Comparison of ENCODE assay signal across 9 cellular contexts in the genomic region with DNA sequence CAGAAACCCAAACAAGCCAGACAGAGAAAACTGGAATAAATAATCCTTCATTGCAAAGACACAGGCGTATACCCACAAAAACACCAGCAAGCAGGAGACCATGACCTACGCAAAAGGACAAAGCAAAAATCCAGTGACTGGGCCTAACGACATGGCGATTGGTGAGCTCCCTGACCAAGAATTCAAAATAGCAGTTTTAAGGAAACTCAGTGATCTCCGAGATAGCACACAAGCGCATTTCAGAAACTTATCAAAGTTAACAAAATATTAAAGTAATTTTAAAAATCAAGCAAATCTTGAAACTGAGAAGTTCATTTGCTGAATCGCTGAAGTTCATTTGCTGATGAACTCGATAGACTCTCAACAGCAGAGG. TPM values are rescaled to one million over a fixed set of nuclear protein-coding genes. Genes with fewer than 3 reads are reported as not detected.
A peak's percentile ranks its signal among the peaks of the same experiment; 100 is the strongest.
DNase-seq lines count a peak whose midpoint lies in the region; ATAC-seq and TF ChIP-seq lines count a peak whose summit lies in the region.
"Had no signal": no experiment of that assay in that cellular context is flagged by ENCODE, and none has a peak within 500 bp of the region (broad histone marks: within the 10 kb centered on the region; RNA-seq: fewer than 3 reads in every experiment).

No MANE protein-coding gene starts in this region.

- intact Hi-C loops in activated CD4-positive, alpha-beta T cell treated with anti-CD3 and anti-CD28 coated beads for 36 hours (cut with DNase I, micrococcal nuclease) = loop anchor here (1.0 to 5.0 kb wide), 3 partner anchors 181 to 195 kb away; no protein-coding TSS in a partner anchor
- intact Hi-C loops in esophagus muscularis mucosa (cut with DNase I) = loop anchor here (2.0 to 5.0 kb wide), 2 partner anchors 182 to 575 kb away; no protein-coding TSS in a partner anchor
- intact Hi-C loops in sigmoid colon (cut with DNase I) = loop anchor here (1.0 to 5.0 kb wide), 2 partner anchors 181 to 575 kb away; no protein-coding TSS in a partner anchor

- H3K4me1 Mint-ChIP-seq in activated CD4-positive, alpha-beta T cell treated with anti-CD3 and anti-CD28 coated beads for 36 hours = peaks cover 10% of the 10 kb centered on the region
- peaks cover 8% of the 10 kb centered on the region for H3K4me1 Mint-ChIP-seq in T-helper 17 cell

- H3K4me3 Mint-ChIP-seq in activated CD4-positive, alpha-beta T cell treated with anti-CD3 and anti-CD28 coated beads for 36 hours = peak overlapping the region; percentile 50
- H3K4me3 Mint-ChIP-seq in T-helper 17 cell = peak overlapping the region; percentile 89

- no peaks in the 10 kb centered on the region for H3K27me3 ChIP-seq in esophagus muscularis mucosa
- no peaks in the 10 kb centered on the region for H3K27me3 ChIP-seq in sigmoid colon

- H3K4me3 ChIP-seq in esophagus muscularis mucosa (peak overlapping the region; percentile 52 to 63 (median 56)), sigmoid colon (peak overlapping the region in 3 of 4 donors; percentile 40 to 50 (median 47))

- 45% methylated on average over 8 of the region's 8 CpGs for WGBS in esophagus muscularis mucosa
- 49 to 50% methylated on average over 8 of the region's 8 CpGs for WGBS in sigmoid colon, 2 donors

- TF ChIP-seq CTCF in esophagus muscularis mucosa (IDR thresholded peaks at IDR 0.05) (no peak), sigmoid colon (IDR thresholded peaks at IDR 0.05) (no peak)

- H3K36me3 Mint-ChIP-seq in activated CD4-positive, alpha-beta T cell treated with anti-CD3 and anti-CD28 coated beads for 36 hours (ENCODE audit: low read depth) = no peaks in the 10 kb centered on the region
- peaks cover 5% of the 10 kb centered on the region for H3K36me3 Mint-ChIP-seq in T-helper 17 cell (ENCODE audit: low read depth)

- H3K9me3 ChIP-seq in T-helper 17 cell (ENCODE audit: control insufficient read depth, low read length, poor library complexity, severe bottlenecking) (no peaks in the 10 kb centered on the region), esophagus muscularis mucosa (no peaks in the 10 kb centered on the region), sigmoid colon (peaks cover 0 to 5% (median 0%) of the 10 kb centered on the region in 4 donors)

- H3K27me3 Mint-ChIP-seq in activated CD4-positive, alpha-beta T cell treated with anti-CD3 and anti-CD28 coated beads for 36 hours = peaks cover 21% of the 10 kb centered on the region
- H3K27me3 Mint-ChIP-seq in T-helper 17 cell = peaks cover 37% of the 10 kb centered on the region

- H3K4me1 ChIP-seq in esophagus muscularis mucosa = peaks cover 8 to 14% (median 12%) of the 10 kb centered on the region in 4 donors
- H3K4me1 ChIP-seq in sigmoid colon = peaks cover 0 to 8% (median 7%) of the 10 kb centered on the region in 4 donors

- H3K36me3 ChIP-seq in esophagus muscularis mucosa (no peaks in the 10 kb centered on the region), sigmoid colon (no peaks in the 10 kb centered on the region)

- POLR2A ChIA-PET in activated CD4-positive, alpha-beta T cell treated with anti-CD3 and anti-CD28 coated beads for 36 hours (lab: Charles Lee) = interaction anchor here (0.5 kb wide), 1 partner anchor 206 kb away, joined by 3 read pairs; no protein-coding TSS in a partner anchor

- TF ChIP-seq POLR2A in esophagus muscularis mucosa (IDR thresholded peaks at IDR 0.05; ENCODE audit: low read depth) (no peak), sigmoid colon (IDR thresholded peaks at IDR 0.05) (no peak)

- ATAC-seq in activated CD4-positive, alpha-beta T cell treated with anti-CD3 and anti-CD28 coated beads for 36 hours = no peak
- ATAC-seq in T-helper 17 cell = no peak
- ATAC-seq in HG03039 (IDR thresholded peaks at IDR 0.05; ENCODE audit: unreplicated experiment) = no peak

- TF ChIP-seq EP300 in esophagus muscularis mucosa (IDR thresholded peaks at IDR 0.05) (no peak), sigmoid colon (IDR thresholded peaks at IDR 0.05) (no peak)

- no peaks in the 10 kb centered on the region for H3K9me3 Mint-ChIP-seq in activated CD4-positive, alpha-beta T cell treated with anti-CD3 and anti-CD28 coated beads for 36 hours (ENCODE audit: low read depth)

- no peak overlapping the region for H3K27ac Mint-ChIP-seq in activated CD4-positive, alpha-beta T cell treated with anti-CD3 and anti-CD28 coated beads for 36 hours
- H3K27ac Mint-ChIP-seq in T-helper 17 cell = peak overlapping the region; percentile 8

- H3K27ac ChIP-seq in esophagus muscularis mucosa (replicated peaks in 1 of 4) = no peak overlapping the region
- H3K27ac ChIP-seq in sigmoid colon = no peak overlapping the region

- CTCF ChIA-PET in activated CD4-positive, alpha-beta T cell treated with anti-CD3 and anti-CD28 coated beads for 36 hours (lab: Charles Lee) = interaction anchor here (0.6 to 3.5 kb wide), 32 partner anchors 8 to 513 kb away, joined by 3 to 52 read pairs (median 4); a partner anchor contains a TSS

- DNase-seq in activated CD4-positive, alpha-beta T cell treated with anti-CD3 and anti-CD28 coated beads for 36 hours = no peak
- DNase-seq in activated CD4-positive, alpha-beta T cell treated with anti-CD3 and anti-CD28 coated beads, Interleukin-2, amount 50 U/mL, for 4 hours = no peak
- no peak for DNase-seq in T-helper 17 cell
- no peak for DNase-seq in esophagus muscularis mucosa (ENCODE audit: extremely low spot score)
- DNase-seq in sigmoid colon = no peak
- no peak for DNase-seq in retina
- DNase-seq in HuH-7.5 (ENCODE audit: low spot score) = no peak

RNA-seq across cellular contexts. Expression of a gene that starts 27.6 kb away (rescaled TPM):
- not detected for total RNA-seq in activated CD4-positive, alpha-beta T cell treated with anti-CD3 and anti-CD28 coated beads for 36 hours
- total RNA-seq in T-helper 17 cell (not detected), esophagus muscularis mucosa (not detected), sigmoid colon (not detected)
- polyA plus RNA-seq in sigmoid colon = not detected
- polyA plus RNA-seq: AG04450 had no signal
